In genomic region chr16:70388281-70388680, GRCh38 we compare ENCODE assay signal across 25 cellular contexts. TPM values are rescaled to one million over a fixed set of nuclear protein-coding genes. Genes with fewer than 3 reads are reported as not detected.
DNase-seq lines count a peak whose midpoint lies in the region; ATAC-seq, FAIRE-seq and TF ChIP-seq lines count a peak whose summit lies in the region.
"Had no signal": no experiment of that assay in that cellular context is flagged by ENCODE, and none has a peak within 500 bp of the region (broad histone marks: within the 10 kb centered on the region; RNA-seq: fewer than 3 reads in every experiment).

No MANE protein-coding gene starts in this region.

- H4K91ac ChIP-seq in H1 (replicated peaks; ENCODE audit: insufficient read length, low read length), result no peak overlapping the region

- no peaks in the 10 kb centered on the region for H3K23me2 ChIP-seq in H1 (ENCODE audit: low read depth, low read length)

- FAIRE-seq in H1 (lab: Jason Lieb, UNC) (no peak), small intestine (lab: Jason Lieb, UNC) (no peak)
- FAIRE-seq: A204.1, GM12878 had no signal

- H3K4ac ChIP-seq in H1 (replicated peaks; ENCODE audit: insufficient read length, low read depth, low read length), result no peak overlapping the region

- no peak overlapping the region for H3K4me3 ChIP-seq in right cardiac atrium (ENCODE audit: low read length)
- no peak overlapping the region for H3K4me3 ChIP-seq in H1 (ENCODE audit: extremely low read depth in 1 of 4, insufficient read depth in 2 of 4, low read depth in 3 of 4, low read length in 4 of 4)
- no peak overlapping the region for H3K4me3 ChIP-seq in small intestine (ENCODE audit: low read depth in 1 of 2, low read length in 2 of 2)
- H3K4me3 ChIP-seq: BLaER1 treated with 17β-estradiol and CSF1 and Interleukin-3, amounts not matched to agents 10 nM and 100 nM; GM12878; GM23338; Peyer's patch had no signal

- H3K56ac ChIP-seq in H1 (replicated peaks; ENCODE audit: insufficient read length, low read depth, low read length), result no peak overlapping the region

- H3K27me3 ChIP-seq in right cardiac atrium (ENCODE audit: control insufficient read depth, insufficient read depth) (no peaks in the 10 kb centered on the region), H1 (replicated peaks in 1 of 4; ENCODE audit: control insufficient read depth in 3 of 4, extremely low read depth in 1 of 4, insufficient read depth in 3 of 4, low read length in 3 of 4) (no peaks in the 10 kb centered on the region), small intestine (ENCODE audit: control insufficient read depth in 2 of 2, insufficient read depth in 2 of 2, low read length in 2 of 2) (no peaks in the 10 kb centered on the region)
- H3K27me3 ChIP-seq: BLaER1 treated with 17β-estradiol and CSF1 and Interleukin-3, amounts not matched to agents 10 nM and 100 nM; Peyer's patch had no signal

- POLR2A ChIA-PET in H1 (lab: Charles Lee; ENCODE audit: partially characterized antibody), result no interaction called here

- H3K27ac ChIP-seq in right cardiac atrium (ENCODE audit: low read length) (peak overlapping the region; percentile 15), H1 (ENCODE audit: low read depth, low read length) (no peak overlapping the region), small intestine (ENCODE audit: low read depth in 1 of 2, low read length in 1 of 2) (no peak overlapping the region)
- H3K27ac ChIP-seq: BLaER1 treated with 17β-estradiol and CSF1 and Interleukin-3, amounts not matched to agents 10 nM and 100 nM; KMS-11; Peyer's patch had no signal

- H3K23ac ChIP-seq in H1 (ENCODE audit: insufficient read length), result no peak overlapping the region

- no peaks in the 10 kb centered on the region for H3K79me1 ChIP-seq in H1 (ENCODE audit: low read depth, low read length)

- no peak overlapping the region for H2AK5ac ChIP-seq in H1 (ENCODE audit: low read depth, low read length)

- H4K20me1 ChIP-seq in H1 (replicated peaks in 1 of 2; ENCODE audit: control insufficient read depth in 1 of 2, insufficient read depth in 2 of 2, low read length in 2 of 2), result peaks cover 3 to 4% of the 10 kb centered on the region in 2 experiments

- no peak for TF ChIP-seq POLR2A in H1 (IDR thresholded peaks at IDR 0.05; ENCODE audit: control extremely low read depth in 1 of 2, low read depth in 2 of 2, low read length in 2 of 2)

- TF ChIP-seq EP300 in H1 (IDR thresholded peaks at IDR 0.05; ENCODE audit: borderline replicate concordance in 1 of 2, low read depth in 2 of 2, low read length in 2 of 2), result no peak

- 85% methylated on average over 12 of the region's 12 CpGs for WGBS in right cardiac atrium
- WGBS in H1 (ENCODE audit: extremely low coverage in 1 of 2, insufficient coverage in 1 of 2, insufficient read length in 1 of 2, insufficient replicate concordance in 2 of 2, low coverage in 1 of 2, low lambda C conversion rate in 2 of 2, missing lambda C conversion rate in 1 of 2), 2 experiments, result 95% methylated on average over 12 of the region's 12 CpGs; no CpG with 5 or more reads in 1 of the 2 experiments
- 93 to 97% (median 95%) methylated on average over 12 of the region's 12 CpGs for WGBS in small intestine, 3 donors

- no peak overlapping the region for H3K9ac ChIP-seq in H1 (replicated peaks in 1 of 4; ENCODE audit: extremely low read depth in 1 of 4, low read depth in 3 of 4, low read length in 3 of 4)
- H3K9ac ChIP-seq: BLaER1 treated with 17β-estradiol and CSF1 and Interleukin-3, amounts not matched to agents 10 nM and 100 nM; KMS-11; SK-N-SH had no signal

- no peak overlapping the region for H2BK15ac ChIP-seq in H1 (ENCODE audit: low read length)

- no peak for TF ChIP-seq CTCF in H1 (IDR thresholded peaks at IDR 0.05; ENCODE audit: control extremely low read depth in 1 of 3, insufficient read depth in 1 of 3, low read depth in 1 of 3, low read length in 3 of 3)

- no peak overlapping the region for H2BK12ac ChIP-seq in H1 (ENCODE audit: low read depth, low read length)

- no peak for TF ChIP-seq RAD21 in H1 (IDR thresholded peaks at IDR 0.05 in 1 of 2, conservative IDR thresholded peaks at IDR 0.05 in 1 of 2; ENCODE audit: low read depth in 2 of 2, low read length in 2 of 2)

- H3K9me3 ChIP-seq in right cardiac atrium (ENCODE audit: control insufficient read depth, low read length) (no peaks in the 10 kb centered on the region), H1 (ENCODE audit: insufficient read depth in 2 of 2, low read depth in 1 of 2, low read length in 1 of 2) (no peaks in the 10 kb centered on the region), small intestine (ENCODE audit: control insufficient read depth, low read depth) (no peaks in the 10 kb centered on the region)
- H3K9me3 ChIP-seq: BLaER1 treated with 17β-estradiol and CSF1 and Interleukin-3, amounts not matched to agents 10 nM and 100 nM; Caco-2; Peyer's patch; SK-N-SH had no signal

- CTCF ChIA-PET in H1 (lab: Charles Lee; ENCODE audit: partially characterized antibody), result interaction anchor here (1.3 to 13.5 kb wide), 2 partner anchors 11 to 84 kb away, joined by 4 to 117 read pairs; no protein-coding TSS in a partner anchor

- H3K4me1 ChIP-seq in right cardiac atrium (ENCODE audit: control insufficient read depth, insufficient read depth, low read length), result peaks cover 10% of the 10 kb centered on the region
- no peaks in the 10 kb centered on the region for H3K4me1 ChIP-seq in H1 (replicated peaks in 1 of 4; ENCODE audit: control insufficient read depth in 3 of 4, insufficient read depth in 4 of 4, low read length in 3 of 4)
- no peaks in the 10 kb centered on the region for H3K4me1 ChIP-seq in small intestine (ENCODE audit: control insufficient read depth in 2 of 2, insufficient read depth in 1 of 2, low read depth in 1 of 2, low read length in 1 of 2)
- H3K4me1 ChIP-seq: Peyer's patch had no signal

- H3K36me3 ChIP-seq in H1 (ENCODE audit: control insufficient read depth in 2 of 4, insufficient read depth in 4 of 4, low read length in 3 of 4), result peaks cover 2 to 9% (median 5%) of the 10 kb centered on the region in 4 experiments; a peak in 5 of 8 replicates
- peaks cover 0 to 2% of the 10 kb centered on the region in 2 donors for H3K36me3 ChIP-seq in small intestine (ENCODE audit: control insufficient read depth in 2 of 2, insufficient read depth in 2 of 2, low read length in 2 of 2)

- H3K18ac ChIP-seq in H1 (ENCODE audit: extremely low read depth, low read length), result no peak overlapping the region

- DNase-seq in right cardiac atrium, result peak in 1 of 3 donors; percentile 62
- no peak for DNase-seq in Right ventricle myocardium inferior (ENCODE audit: missing footprints)
- no peak for DNase-seq in H1 (ENCODE audit: low read depth in 1 of 2, low spot score in 2 of 2)
- DNase-seq in occipital lobe (lab: John Stamatoyannopoulos, UW), result peak; percentile 8
- DNase-seq in CD1c-positive myeloid dendritic cell (ENCODE audit: extremely low spot score), result no peak
- DNase-seq in OCI-M1 (lab: John Stamatoyannopoulos, UW), result no peak
- DNase-seq in small intestine, result no peak
- DNase-seq in NCI-H446 (lab: John Stamatoyannopoulos, UW), result no peak
- DNase-seq: Caco-2; CD8-positive, alpha-beta T cell; DMS79; EL; GDM1; HCEC 1CT; MM.1S; NCI-H2029; NCI-H446 treated with DMSO at 0.1 percent for 48 hours; NCI-H526; Peyer's patch; SK-N-SH had no signal

- no peak for ATAC-seq in right cardiac atrium
- ATAC-seq in Right ventricle myocardium inferior, result no peak
- ATAC-seq: CD8-positive, alpha-beta T cell; GM12878; GM23338 had no signal

- no peak overlapping the region for H2BK120ac ChIP-seq in H1 (replicated peaks; ENCODE audit: low read depth, low read length)

- H2AFZ ChIP-seq in H1 (ENCODE audit: low read length), result no peak overlapping the region
- H2AFZ ChIP-seq: GM23338 had no signal

- H2BK5ac ChIP-seq in H1 (ENCODE audit: low read depth, low read length), result peak overlapping the region; percentile 71; the same call in 1 of the 2 replicates

- H3K79me2 ChIP-seq in H1 (ENCODE audit: control insufficient read depth in 1 of 2, insufficient read depth in 2 of 2, low read length in 2 of 2), result no peaks in the 10 kb centered on the region

- H4K8ac ChIP-seq in H1 (ENCODE audit: extremely low read depth, insufficient read depth, low read length), result no peak overlapping the region

- intact Hi-C loops in right cardiac atrium (cut with DNase I) (loop anchor here in 2 of 4 donors (10.0 kb wide), 1 partner anchor 47 kb away; the partner anchor contains the start of gene ST3GAL2 (in 2 of the 2)), Right ventricle myocardium inferior (cut with DNase I) (no loop called here)

- no peak overlapping the region for H2BK20ac ChIP-seq in H1 (ENCODE audit: low read length)

- H4K5ac ChIP-seq in H1 (ENCODE audit: insufficient read length, low read depth, low read length), result no peak overlapping the region

- H3K4me2 ChIP-seq in H1 (ENCODE audit: insufficient read depth in 1 of 2, low read depth in 2 of 2, low read length in 2 of 2), result no peak overlapping the region
- H3K4me2 ChIP-seq: BLaER1 treated with 17β-estradiol and CSF1 and Interleukin-3, amounts not matched to agents 10 nM and 100 nM; GM23338; KMS-11; SK-N-SH had no signal

- H3K14ac ChIP-seq in H1 (ENCODE audit: insufficient read length), result no peak overlapping the region

RNA-seq across cellular contexts. Expression of gene DDX19A, which starts 41.6 kb away (rescaled TPM):
- total RNA-seq in right cardiac atrium (10 to 100 TPM; 23.0 to 26.2 (median 24.2) TPM), Right ventricle myocardium inferior (23.3 TPM), occipital lobe (37.1 TPM)
- polyA plus RNA-seq in right cardiac atrium (18.4 TPM), H1 (2011; rRNA removed) (27.9 and 30.7 TPM in 2 replicates), small intestine (10 to 100 TPM; 11.0 to 24.0 (median 12.7) TPM)
- total RNA-seq in H1 (2021; fragmentation: NEBNext Ultra II Directional; extraction: Animal tissue kit (Norgen Biotek cat#: 25700)), result 50.3 and 50.8 TPM in 2 replicates
- 47.6 TPM for polyA plus RNA-seq in H1 (2011; cell fraction: cytosol; rRNA removed)
- polyA plus RNA-seq in H1 (2011; cell fraction: nucleus; rRNA removed), result 31.2 TPM
- 38.5 to 47.8 TPM (median 41.1 TPM) in 4 replicates for polyA plus RNA-seq in H1 (2012, experiment 1 of 2)
- polyA plus RNA-seq in H1 (2012, experiment 2 of 2), result 31.1 TPM
- 30.0 TPM for polyA plus RNA-seq in H1 (2013, experiment 1 of 2)
- 31.2 TPM for polyA plus RNA-seq in H1 (2013, experiment 2 of 2)
- 54.7 and 67.1 TPM in 2 replicates for polyA minus RNA-seq in H1 (2011; rRNA and poly(A)+ RNA removed)
- 40.7 TPM for polyA minus RNA-seq in H1 (2011; cell fraction: cytosol; rRNA and poly(A)+ RNA removed)
- 33.1 TPM for polyA minus RNA-seq in H1 (2011; cell fraction: nucleus; rRNA and poly(A)+ RNA removed)

RNA-seq across cellular contexts. Expression of gene ST3GAL2, which starts 50.6 kb away (rescaled TPM):
- total RNA-seq in right cardiac atrium (10 to 100 TPM; 15.4 to 21.3 (median 19.9) TPM), Right ventricle myocardium inferior (25.6 TPM), occipital lobe (35.2 TPM)
- polyA plus RNA-seq in right cardiac atrium (13.3 TPM), H1 (2011; rRNA removed) (14.4 and 30.5 TPM in 2 replicates), small intestine (1 to 10 TPM; 5.6 to 9.1 (median 7.6) TPM)
- 39.3 and 39.7 TPM in 2 replicates for total RNA-seq in H1 (2021; fragmentation: NEBNext Ultra II Directional; extraction: Animal tissue kit (Norgen Biotek cat#: 25700))
- 16.9 TPM for polyA plus RNA-seq in H1 (2011; cell fraction: cytosol; rRNA removed)
- 28.1 TPM for polyA plus RNA-seq in H1 (2011; cell fraction: nucleus; rRNA removed)
- 19.3 to 24.6 TPM (median 22.0 TPM) in 4 replicates for polyA plus RNA-seq in H1 (2012, experiment 1 of 2)
- polyA plus RNA-seq in H1 (2012, experiment 2 of 2), result 19.9 TPM
- 26.7 TPM for polyA plus RNA-seq in H1 (2013, experiment 1 of 2)
- 27.0 TPM for polyA plus RNA-seq in H1 (2013, experiment 2 of 2)
- 33.4 and 49.9 TPM in 2 replicates for polyA minus RNA-seq in H1 (2011; rRNA and poly(A)+ RNA removed)
- 43.4 TPM for polyA minus RNA-seq in H1 (2011; cell fraction: cytosol; rRNA and poly(A)+ RNA removed)
- 43.8 TPM for polyA minus RNA-seq in H1 (2011; cell fraction: nucleus; rRNA and poly(A)+ RNA removed)
